17 cellular contexts compared by ENCODE assay signal in the genomic region with DNA sequence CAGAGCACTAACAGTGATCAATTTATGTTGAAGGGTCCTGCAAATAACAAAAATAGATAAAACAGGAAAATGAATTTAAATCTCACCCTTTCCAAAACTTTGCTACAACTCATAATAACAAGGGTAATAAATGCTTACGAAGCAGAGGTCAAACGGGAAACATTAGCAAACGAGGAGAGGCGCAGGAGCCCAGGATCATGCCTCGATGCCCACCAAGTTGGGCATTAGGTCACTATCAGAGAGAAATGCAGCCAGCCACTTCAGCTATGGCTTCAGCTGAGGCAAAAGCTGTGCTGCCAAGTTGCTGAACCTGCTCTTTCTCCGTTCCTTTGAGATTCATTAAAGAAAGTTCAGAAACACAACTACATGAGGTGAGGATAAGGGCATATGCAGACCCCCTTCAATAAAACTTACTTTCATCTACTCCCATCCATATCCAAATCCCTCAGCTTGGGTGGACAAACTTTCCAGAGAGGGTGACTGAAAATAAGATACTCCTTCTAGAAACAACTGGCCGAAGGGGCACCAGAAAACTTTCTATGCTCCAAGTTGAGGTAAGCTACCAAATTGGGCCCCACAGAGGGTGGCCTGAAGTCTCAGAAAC. TPM values are rescaled to one million over a fixed set of nuclear protein-coding genes. Genes with fewer than 3 reads are reported as not detected.
A peak's percentile ranks its signal among the peaks of the same experiment; 100 is the strongest.
DNase-seq lines count a peak whose midpoint lies in the region; TF ChIP-seq lines count a peak whose summit lies in the region.
"Had no signal": no experiment of that assay in that cellular context is flagged by ENCODE, and none has a peak within 500 bp of the region (broad histone marks: within the 10 kb centered on the region; RNA-seq: fewer than 3 reads in every experiment).

No MANE protein-coding gene starts in this region.

- intact Hi-C loops in left ventricle myocardium inferior (cut with micrococcal nuclease), result no loop called here

- no peak overlapping the region for H2AFZ ChIP-seq in osteoblast (ENCODE audit: low read length)

- H3K4me1 ChIP-seq in osteoblast (ENCODE audit: insufficient read depth, low read length) (no peaks in the 10 kb centered on the region), left ventricle myocardium inferior (peaks cover 2% of the 10 kb centered on the region)

- H3K9me3 ChIP-seq in osteoblast (ENCODE audit: low read depth, low read length), result no peaks in the 10 kb centered on the region
- no peaks in the 10 kb centered on the region for H3K9me3 ChIP-seq in left ventricle myocardium inferior (replicated peaks)
- no peaks in the 10 kb centered on the region for H3K9me3 ChIP-seq in MG63

- H3K4me3 ChIP-seq in osteoblast (ENCODE audit: insufficient read depth, low read length) (no peak overlapping the region), left ventricle myocardium inferior (no peak overlapping the region), MG63 (no peak overlapping the region)

- TF ChIP-seq CTCF in GM10248 (IDR thresholded peaks at IDR 0.05; ENCODE audit: control extremely low read depth, extremely low read depth, low read depth, missing control alignments) (no peak), osteoblast (IDR thresholded peaks at IDR 0.05; ENCODE audit: extremely low read depth, low read depth, low read length) (no peak), left ventricle myocardium inferior (IDR thresholded peaks at IDR 0.05; ENCODE audit: borderline replicate concordance) (no peak)

- no peaks in the 10 kb centered on the region for H4K20me1 ChIP-seq in osteoblast (ENCODE audit: insufficient read depth, low read length)

- no peaks in the 10 kb centered on the region for H3K36me3 ChIP-seq in osteoblast (ENCODE audit: insufficient read depth, low read length)
- no peaks in the 10 kb centered on the region for H3K36me3 ChIP-seq in left ventricle myocardium inferior
- H3K36me3 ChIP-seq in MG63, result no peaks in the 10 kb centered on the region

- H3K4me2 ChIP-seq in osteoblast (ENCODE audit: insufficient read depth, low read length), result no peak overlapping the region

- no peaks in the 10 kb centered on the region for H3K79me2 ChIP-seq in osteoblast (ENCODE audit: insufficient read depth, low read length)

- CTCF ChIA-PET in GM10248 (lab: Yijun Ruan, JAX), result no interaction called here

- H3K27me3 ChIP-seq in osteoblast (ENCODE audit: insufficient read depth, low read length) (peaks cover 94% of the 10 kb centered on the region), left ventricle myocardium inferior (ENCODE audit: low read depth) (peaks cover 100% of the 10 kb centered on the region), MG63 (peaks cover 6% of the 10 kb centered on the region)

- POLR2A ChIA-PET in GM10248 (lab: Yijun Ruan, JAX), result no interaction called here

- peak in 2 of 3 experiments; percentile 61 to 84 for DNase-seq in NCI-H1417 (lab: John Stamatoyannopoulos, UW)
- DNase-seq in NCI-H1417 treated with DMSO at 0.1 percent for 48 hours (lab: John Stamatoyannopoulos, UW), result no peak
- DNase-seq in GM10248 (ENCODE audit: extremely low spot score), result peak; percentile 6
- peak; percentile 23 for DNase-seq in astrocyte of the hippocampus (ENCODE audit: low read depth, low spot score)
- peak; percentile 66 for DNase-seq in osteoblast (ENCODE audit: insufficient read length, low spot score, missing footprints)
- DNase-seq in stimulated activated CD4-positive, alpha-beta T cell treated with anti-CD3 and anti-CD28 coated beads, Interleukin-12 subunit alpha, Interleukin-12 subunit beta, amount 100 ng/mL, for 4 hours, result no peak
- DNase-seq in left ventricle myocardium inferior, result no peak
- no peak for DNase-seq in MG63
- DNase-seq: C1 segment of cervical spinal cord, DND-41, GDM1, MM.1S, NCI-H1436 treated with DMSO at 0.1 percent for 48 hours, NCI-H2107, NCI-H446 treated with DMSO at 0.1 percent for 48 hours, PC-3 had no signal

- H3K27ac ChIP-seq in osteoblast (ENCODE audit: low read depth, low read length) (no peak overlapping the region), left ventricle myocardium inferior (replicated peaks) (no peak overlapping the region)

RNA-seq across cellular contexts. Expression of a gene that starts 7.9 kb away (rescaled TPM):
- not detected in 2 replicates for total RNA-seq in osteoblast
- not detected for total RNA-seq in left ventricle myocardium inferior
- total RNA-seq in MG63 (2014; rRNA removed; shearing (Covaris generic); ENCODE audit: low replicate concordance), result not detected in 2 replicates
- total RNA-seq: PC-3, SK-MEL-5 had no signal

Comparison
In these comparisons a context has a peak if more than half of its experiments do, and no peak if none do; other contexts are left out.
1. DNase-seq: peak in NCI-H1417 (2 of 3), GM10248 (single experiment), astrocyte of the hippocampus (single experiment) and osteoblast (single experiment); none in NCI-H1417 treated with DMSO at 0.1 percent for 48 hours (single experiment), stimulated activated CD4-positive, alpha-beta T cell treated with anti-CD3 and anti-CD28 coated beads, Interleukin-12 subunit alpha, Interleukin-12 subunit beta, amount 100 ng/mL, for 4 hours (single experiment), left ventricle myocardium inferior (single experiment) and MG63 (single experiment).